ENCODE assay signal across 1 cellular context in genomic region chr17:44898768-44899073, GRCh38.
TF ChIP-seq lines count a peak whose summit lies in the region.

No MANE protein-coding gene starts in this region.

TF ChIP-seq in IMR-90, 13 proteins besides CTCF, POLR2A, EP300 and RAD21:
- TF ChIP-seq MAZ (IDR thresholded peaks at IDR 0.05; ENCODE audit: borderline replicate concordance, low read depth, low read length) = no peak
- TF ChIP-seq MXI1 (IDR thresholded peaks at IDR 0.05; ENCODE audit: borderline replicate concordance, low read depth, low read length) = no peak
- TF ChIP-seq RFX5 (IDR thresholded peaks at IDR 0.05; ENCODE audit: low read depth, low read length) = no peak
- no peak for TF ChIP-seq FOS (IDR thresholded peaks at IDR 0.05; ENCODE audit: low read depth, low read length)
- no peak for TF ChIP-seq CHD1 (IDR thresholded peaks at IDR 0.05; ENCODE audit: low read depth, low read length)
- no peak for TF ChIP-seq ELK1 (IDR thresholded peaks at IDR 0.05; ENCODE audit: borderline replicate concordance, low read depth, low read length)
- TF ChIP-seq NFE2L2 (IDR thresholded peaks at IDR 0.05; ENCODE audit: low read depth, low read length) = no peak
- no peak for TF ChIP-seq BHLHE40 (IDR thresholded peaks at IDR 0.05; ENCODE audit: low read depth, low read length)
- no peak for TF ChIP-seq MAFK (IDR thresholded peaks at IDR 0.05; ENCODE audit: low read depth, low read length)
- no peak for TF ChIP-seq SMC3 (IDR thresholded peaks at IDR 0.05; ENCODE audit: low read depth, low read length)
